In the genomic region with DNA sequence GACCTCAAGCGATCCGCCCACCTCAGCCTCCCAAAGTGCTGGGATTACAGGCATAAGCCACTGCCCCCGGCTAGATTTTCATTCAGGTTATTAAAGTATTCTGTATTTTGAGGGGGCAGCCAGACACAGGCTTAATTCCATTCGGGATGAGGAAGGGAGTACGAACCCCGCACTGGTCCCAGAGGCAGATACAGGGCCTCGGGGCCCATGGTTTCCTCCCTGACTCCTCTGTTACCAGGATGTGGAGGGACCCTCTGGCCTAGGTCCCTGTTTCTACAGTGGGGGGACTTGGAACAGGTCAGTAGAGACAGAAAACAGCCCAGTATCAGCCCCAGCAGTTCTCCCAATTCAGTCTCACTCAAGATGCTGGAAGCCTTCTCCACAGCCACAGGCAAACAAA, we compare ENCODE assay signal across 23 cellular contexts. TPM values are rescaled to one million over a fixed set of nuclear protein-coding genes. Genes with fewer than 3 reads are reported as not detected.
DNase-seq lines count a peak whose midpoint lies in the region; ATAC-seq and TF ChIP-seq lines count a peak whose summit lies in the region.
"Had no signal": no experiment of that assay in that cellular context is flagged by ENCODE, and none has a peak within 500 bp of the region (broad histone marks: within the 10 kb centered on the region; RNA-seq: fewer than 3 reads in every experiment).

No MANE protein-coding gene starts in this region.

- H2AFZ ChIP-seq in neuronal stem cell (ENCODE audit: low read length) = no peak overlapping the region

- H3K36me3 Mint-ChIP-seq in CD4-positive, CD25-positive, alpha-beta regulatory T cell = no peaks in the 10 kb centered on the region
- H3K36me3 Mint-ChIP-seq in CD4-positive, alpha-beta memory T cell = no peaks in the 10 kb centered on the region
- H3K36me3 Mint-ChIP-seq in activated naive CD8-positive, alpha-beta T cell treated with anti-CD3 and anti-CD28 coated beads for 36 hours = peaks cover 16% of the 10 kb centered on the region
- H3K36me3 Mint-ChIP-seq in WTC11 = no peaks in the 10 kb centered on the region

- H2BK12ac ChIP-seq in neuronal stem cell (ENCODE audit: low read length) = no peak overlapping the region

- no peak overlapping the region for H3K27ac ChIP-seq in CD4-positive, CD25-positive, alpha-beta regulatory T cell (ENCODE audit: insufficient read depth, low read length, poor library complexity, severe bottlenecking)
- no peak overlapping the region for H3K27ac ChIP-seq in CD4-positive, alpha-beta memory T cell (ENCODE audit: low read depth, low read length)
- H3K27ac ChIP-seq in neuronal stem cell (replicated peaks; ENCODE audit: low read length) = no peak overlapping the region
- H3K27ac ChIP-seq: gastroesophageal sphincter, suprapubic skin had no signal

- TF ChIP-seq CTCF in WTC11 (IDR thresholded peaks at IDR 0.05) = no peak

- no peak overlapping the region for H3K4ac ChIP-seq in neuronal stem cell (ENCODE audit: low read length)

- no CpG with 5 or more reads among the region's 7 CpGs for WGBS in neuronal stem cell (ENCODE audit: extremely low coverage in 2 of 2, insufficient read length in 2 of 2, insufficient replicate concordance in 1 of 2), 2 donors

- H3K9me3 Mint-ChIP-seq in CD4-positive, CD25-positive, alpha-beta regulatory T cell = no peaks in the 10 kb centered on the region
- H3K9me3 Mint-ChIP-seq in CD4-positive, alpha-beta memory T cell = no peaks in the 10 kb centered on the region
- peaks cover 1% of the 10 kb centered on the region for H3K9me3 Mint-ChIP-seq in activated naive CD8-positive, alpha-beta T cell treated with anti-CD3 and anti-CD28 coated beads for 36 hours
- H3K9me3 Mint-ChIP-seq in WTC11 = no peaks in the 10 kb centered on the region
- H3K9me3 Mint-ChIP-seq: CD14-positive monocyte; endodermal cell; T-helper 1 cell treated with Interleukin-12 subunit alpha and Interleukin-12 subunit beta and Interleukin-4 antibody, amounts not matched to agents 30 μg/mL and 1 μg/mL, for 36 hours had no signal

- peaks cover 2% of the 10 kb centered on the region for H3K36me3 ChIP-seq in CD4-positive, CD25-positive, alpha-beta regulatory T cell (ENCODE audit: control insufficient read depth, insufficient read depth, low read length)
- no peaks in the 10 kb centered on the region for H3K36me3 ChIP-seq in CD4-positive, alpha-beta memory T cell (ENCODE audit: insufficient read depth, low read length)
- H3K36me3 ChIP-seq in neuronal stem cell (replicated peaks in 1 of 2; ENCODE audit: control insufficient read depth in 2 of 2, insufficient read depth in 2 of 2, low read length in 2 of 2) = no peaks in the 10 kb centered on the region
- H3K36me3 ChIP-seq: Peyer's patch had no signal

- no peak overlapping the region for H4K91ac ChIP-seq in neuronal stem cell (ENCODE audit: low read depth, low read length, poor library complexity)

- no peak overlapping the region for H3K14ac ChIP-seq in neuronal stem cell (ENCODE audit: low read length)

- peak overlapping the region; percentile 46 to 96 (median 89) for H3K27ac Mint-ChIP-seq in CD4-positive, CD25-positive, alpha-beta regulatory T cell
- H3K27ac Mint-ChIP-seq in CD4-positive, alpha-beta memory T cell = peak overlapping the region; percentile 32 to 98 (median 94)
- H3K27ac Mint-ChIP-seq in activated naive CD8-positive, alpha-beta T cell treated with anti-CD3 and anti-CD28 coated beads for 36 hours = peak overlapping the region; percentile 90
- H3K27ac Mint-ChIP-seq in WTC11 = no peak overlapping the region
- H3K27ac Mint-ChIP-seq: endodermal cell had no signal

- no peaks in the 10 kb centered on the region for H3K79me1 ChIP-seq in neuronal stem cell (ENCODE audit: low read depth, low read length)

- no peak overlapping the region for H2BK5ac ChIP-seq in neuronal stem cell (ENCODE audit: low read length)

- CTCF ChIA-PET in CD4-positive, alpha-beta memory T cell (lab: Charles Lee; ENCODE audit: partially characterized antibody) = interaction anchor here (0.8 to 4.0 kb wide), 13 partner anchors 10 to 142 kb away, joined by 3 to 14 read pairs (median 4); no protein-coding TSS in a partner anchor
- CTCF ChIA-PET in WTC11 (lab: Charles Lee) = interaction anchor here (0.7 to 1.5 kb wide), 4 partner anchors 9 to 71 kb away, joined by 3 to 4 read pairs (median 3); no protein-coding TSS in a partner anchor

- H3K4me3 Mint-ChIP-seq in CD4-positive, CD25-positive, alpha-beta regulatory T cell = peak overlapping the region in 1 of 4 donors; percentile 69
- H3K4me3 Mint-ChIP-seq in CD4-positive, alpha-beta memory T cell = peak overlapping the region in 3 of 8 donors; percentile 54 to 83 (median 71)
- H3K4me3 Mint-ChIP-seq in activated naive CD8-positive, alpha-beta T cell treated with anti-CD3 and anti-CD28 coated beads for 36 hours = no peak overlapping the region
- H3K4me3 Mint-ChIP-seq in WTC11 = no peak overlapping the region
- H3K4me3 Mint-ChIP-seq: CD14-positive monocyte, endodermal cell had no signal

- peaks cover 8% of the 10 kb centered on the region for H3K4me1 ChIP-seq in CD4-positive, CD25-positive, alpha-beta regulatory T cell (ENCODE audit: control insufficient read depth, insufficient read depth, low read length, poor library complexity, severe bottlenecking)
- peaks cover 40% of the 10 kb centered on the region for H3K4me1 ChIP-seq in CD4-positive, alpha-beta memory T cell (ENCODE audit: insufficient read depth, low read length)
- H3K4me1 ChIP-seq in neuronal stem cell (ENCODE audit: control insufficient read depth in 2 of 2, insufficient read depth in 1 of 2, low read depth in 1 of 2, low read length in 2 of 2) = peaks cover 5 to 15% of the 10 kb centered on the region in 2 donors

- peaks cover 2% of the 10 kb centered on the region for H3K27me3 Mint-ChIP-seq in CD4-positive, CD25-positive, alpha-beta regulatory T cell
- H3K27me3 Mint-ChIP-seq in CD4-positive, alpha-beta memory T cell = no peaks in the 10 kb centered on the region
- no peaks in the 10 kb centered on the region for H3K27me3 Mint-ChIP-seq in activated naive CD8-positive, alpha-beta T cell treated with anti-CD3 and anti-CD28 coated beads for 36 hours
- H3K27me3 Mint-ChIP-seq in WTC11 (ENCODE audit: low read depth) = no peaks in the 10 kb centered on the region

- no peak overlapping the region for H3K23ac ChIP-seq in neuronal stem cell (ENCODE audit: low read depth, low read length, poor library complexity)

- POLR2A ChIA-PET in CD4-positive, alpha-beta memory T cell (lab: Charles Lee; ENCODE audit: partially characterized antibody) = interaction anchor here (1.0 to 2.9 kb wide), 4 partner anchors 18 to 165 kb away, joined by 3 to 29 read pairs (median 4); partner anchors contain the start of genes CEP95, DDX5 and POLG2
- POLR2A ChIA-PET in WTC11 (lab: Charles Lee) = interaction anchor here (0.6 kb wide), 2 partner anchors 18 to 673 kb away, joined by 3 to 5 read pairs; no protein-coding TSS in a partner anchor

- no peak overlapping the region for H3K4me3 ChIP-seq in CD4-positive, CD25-positive, alpha-beta regulatory T cell (ENCODE audit: low read depth, low read length)
- H3K4me3 ChIP-seq in CD4-positive, alpha-beta memory T cell (ENCODE audit: low read length in 2 of 2) = no peak overlapping the region
- H3K4me3 ChIP-seq in neuronal stem cell (ENCODE audit: low read length in 2 of 2) = no peak overlapping the region
- H3K4me3 ChIP-seq: gastroesophageal sphincter, Peyer's patch, skin epidermis, suprapubic skin had no signal

- H3K9me3 ChIP-seq in CD4-positive, CD25-positive, alpha-beta regulatory T cell (ENCODE audit: control insufficient read depth in 2 of 2, low read length in 2 of 2) = no peaks in the 10 kb centered on the region
- no peaks in the 10 kb centered on the region for H3K9me3 ChIP-seq in CD4-positive, alpha-beta memory T cell (ENCODE audit: control insufficient read depth in 1 of 2, low read length in 2 of 2)
- no peaks in the 10 kb centered on the region for H3K9me3 ChIP-seq in neuronal stem cell (replicated peaks in 1 of 2; ENCODE audit: control insufficient read depth in 2 of 2, insufficient read depth in 1 of 2, low read depth in 1 of 2, low read length in 2 of 2)
- H3K9me3 ChIP-seq: gastroesophageal sphincter, Peyer's patch, suprapubic skin had no signal

- no peak overlapping the region for H3K9ac ChIP-seq in neuronal stem cell (ENCODE audit: low read depth, low read length, poor library complexity)

- H3K4me1 Mint-ChIP-seq in CD4-positive, CD25-positive, alpha-beta regulatory T cell = peaks cover 4 to 36% (median 11%) of the 10 kb centered on the region in 4 donors
- H3K4me1 Mint-ChIP-seq in CD4-positive, alpha-beta memory T cell = peaks cover 15 to 34% (median 24%) of the 10 kb centered on the region in 4 donors
- peaks cover 24% of the 10 kb centered on the region for H3K4me1 Mint-ChIP-seq in activated naive CD8-positive, alpha-beta T cell treated with anti-CD3 and anti-CD28 coated beads for 36 hours
- peaks cover 6% of the 10 kb centered on the region for H3K4me1 Mint-ChIP-seq in WTC11

- no peak overlapping the region for H4K8ac ChIP-seq in neuronal stem cell (ENCODE audit: low read depth, low read length)

- no peaks in the 10 kb centered on the region for H3K27me3 ChIP-seq in CD4-positive, CD25-positive, alpha-beta regulatory T cell (ENCODE audit: control insufficient read depth, insufficient read depth, low read length)
- no peaks in the 10 kb centered on the region for H3K27me3 ChIP-seq in CD4-positive, alpha-beta memory T cell (ENCODE audit: insufficient read depth, low read length)
- H3K27me3 ChIP-seq in neuronal stem cell (ENCODE audit: control insufficient read depth in 3 of 3, insufficient read depth in 3 of 3, low read depth in 1 of 3, low read length in 3 of 3) = no peaks in the 10 kb centered on the region
- H3K27me3 ChIP-seq: gastroesophageal sphincter, Peyer's patch, suprapubic skin had no signal

- peak overlapping the region; percentile 3 for H3K18ac ChIP-seq in neuronal stem cell (ENCODE audit: low read length)

- intact Hi-C loops in CD4-positive, alpha-beta memory T cell (cut with micrococcal nuclease) = loop anchor here (1.0 to 10.0 kb wide), 3 partner anchors 27 to 146 kb away; partner anchors contain the start of gene POLG2

- H2BK120ac ChIP-seq in neuronal stem cell (ENCODE audit: low read depth, low read length) = no peak overlapping the region

- peak overlapping the region; percentile 78 for H2BK15ac ChIP-seq in neuronal stem cell (ENCODE audit: low read length)

- H3K4me2 ChIP-seq in neuronal stem cell (ENCODE audit: insufficient read depth, low read length, poor library complexity, severe bottlenecking) = no peak overlapping the region

- no peak for DNase-seq in CD4-positive, CD25-positive, alpha-beta regulatory T cell
- DNase-seq in CD4-positive, alpha-beta memory T cell = no peak
- no peak for DNase-seq in activated naive CD8-positive, alpha-beta T cell treated with anti-CD3 and anti-CD28 coated beads for 36 hours
- DNase-seq in neuronal stem cell (ENCODE audit: low spot score) (no peak), WTC11 (ENCODE audit: low spot score) (no peak)
- no peak for DNase-seq in stimulated activated CD4-positive, alpha-beta T cell treated with anti-CD3 and anti-CD28 coated beads, Interleukin-4, amount 100 ng/mL, for 1 hour
- DNase-seq: amniotic stem cell, cortex of kidney, DMS153, endodermal cell, hypothalamus, NCI-H1105, NCI-H1930, NCI-H526, nucleus accumbens had no signal

- no peak for ATAC-seq in CD4-positive, CD25-positive, alpha-beta regulatory T cell (ENCODE audit: low read depth in 2 of 2)
- no peak for ATAC-seq in WTC11
- no peak for ATAC-seq in HG02970 (IDR thresholded peaks at IDR 0.05; ENCODE audit: low FRiP score, unreplicated experiment)
- ATAC-seq: gastroesophageal sphincter, HCT116 had no signal

- H2AK5ac ChIP-seq in neuronal stem cell (ENCODE audit: low read depth, low read length) = no peak overlapping the region

RNA-seq across cellular contexts. Expression of gene PECAM1, which starts 42.0 kb away (rescaled TPM):
- 8.8 TPM for total RNA-seq in CD4-positive, CD25-positive, alpha-beta regulatory T cell
- polyA plus RNA-seq in CD4-positive, CD25-positive, alpha-beta regulatory T cell = 10 to 100 TPM in 2 of 4 donors, 1 to 10 TPM in 2; 4.0 to 22.9 (median 13.3) TPM
- total RNA-seq in CD4-positive, alpha-beta memory T cell = 1 to 10 TPM; 3.8 to 4.0 TPM
- 1 to 10 TPM; 2.8 to 5.9 TPM for polyA plus RNA-seq in CD4-positive, alpha-beta memory T cell
- 10 to 100 TPM; 35.6 to 37.6 TPM for total RNA-seq in activated naive CD8-positive, alpha-beta T cell treated with anti-CD3 and anti-CD28 coated beads for 36 hours
- polyA plus RNA-seq in neuronal stem cell (2013, experiment 1 of 2) = 0.03 TPM
- 0.03 TPM for polyA plus RNA-seq in neuronal stem cell (2013, experiment 2 of 2)
- total RNA-seq in WTC11 (2021) = 0.18 to 0.44 TPM (median 0.33 TPM) in 3 replicates
